In genomic region chr18:70358105-70358406, GRCh38 we compare ENCODE assay signal across 8 cellular contexts.
A peak's percentile ranks its signal among the peaks of the same experiment; 100 is the strongest.
DNase-seq lines count a peak whose midpoint lies in the region; ATAC-seq and TF ChIP-seq lines count a peak whose summit lies in the region.
"Not testable (repeated sequence)": the region's sequence is repeated elsewhere in the genome, so short reads cannot be mapped to it uniquely, and the experiment has no call there.

No MANE protein-coding gene starts in this region.

- H3K27ac ChIP-seq in PC-3 (ENCODE audit: low read length), result peak overlapping the region; percentile 99
- H3K27ac ChIP-seq in mammary epithelial cell (ENCODE audit: insufficient read depth, low read depth, low read length), result peak overlapping the region; percentile 97

- H3K4me1 ChIP-seq in PC-3 (ENCODE audit: insufficient read depth, low read length) (peaks cover 47% of the 10 kb centered on the region), mammary epithelial cell (ENCODE audit: insufficient read depth, low read length) (peaks cover 20% of the 10 kb centered on the region)

- 27% methylated on average over 3 of the region's 5 CpGs for WGBS in mammary epithelial cell (ENCODE audit: low coverage, missing lambda C conversion rate)

- peaks cover 13% of the 10 kb centered on the region for H3K9me3 ChIP-seq in PC-3 (ENCODE audit: low read length)
- not testable (repeated sequence) for H3K9me3 ChIP-seq in mammary epithelial cell (replicated peaks; ENCODE audit: insufficient read depth, low read length)

- peaks cover 11% of the 10 kb centered on the region for H3F3A ChIP-seq in PC-3 (ENCODE audit: low read length, unreplicated experiment)

- not testable (repeated sequence) for H2AFZ ChIP-seq in PC-3 (ENCODE audit: low read length); mammary epithelial cell (ENCODE audit: low read depth, low read length)

- intact Hi-C loops in PC-3 (cut with micrococcal nuclease), result loop anchor here (5.0 kb wide), 1 partner anchor 56 kb away; no protein-coding TSS in a partner anchor
- intact Hi-C loops in mammary epithelial cell (cut with micrococcal nuclease), result loop anchor here (1.0 to 2.0 kb wide), 3 partner anchors 24 to 153 kb away; partner anchors contain the start of gene RTTN

- TF ChIP-seq CTCF in PC-3 (conservative IDR thresholded peaks at IDR 0.05; ENCODE audit: low read depth, low read length); mammary epithelial cell (conservative IDR thresholded peaks at IDR 0.05 in 1 of 2, IDR thresholded peaks at IDR 0.05 in 1 of 2; ENCODE audit: extremely low read depth in 1 of 2, insufficient read depth in 1 of 2, low read depth in 1 of 2, low read length in 2 of 2): not testable (repeated sequence)

- not testable (repeated sequence) for H3K9me2 ChIP-seq in PC-3 (replicated peaks; ENCODE audit: low read length)

- H3K79me2 ChIP-seq in PC-3 (ENCODE audit: low read length); mammary epithelial cell (ENCODE audit: insufficient read depth, low read length): not testable (repeated sequence)

- dilution Hi-C loops in mammary epithelial cell (cut with HindIII; ENCODE audit: low sequenced_read_pairs), result loop anchor here (5.0 kb wide), 1 partner anchor 71 kb away; the partner anchor contains the start of gene SOCS6

- peaks cover 17% of the 10 kb centered on the region for H3K36me3 ChIP-seq in PC-3 (ENCODE audit: low read depth, low read length)
- H3K36me3 ChIP-seq in mammary epithelial cell (ENCODE audit: insufficient read depth, low read length), result not testable (repeated sequence)

- CTCF ChIA-PET in PC-3 (lab: Charles Lee), result interaction anchor here (0.6 kb wide), 1 partner anchor 64 kb away, joined by 3 read pairs; no protein-coding TSS in a partner anchor
- CTCF ChIA-PET in mammary epithelial cell (lab: Charles Lee; ENCODE audit: low non-redundant PET), result interaction anchor here (1.0 kb wide), 1 partner anchor 163 kb away, joined by 3 read pairs; no protein-coding TSS in a partner anchor

- not testable (repeated sequence) for BruUV-seq in PC-3 (replicated peaks; lab: Mats Ljungman, UMichigan); mammary epithelial cell (replicated peaks; lab: Mats Ljungman, UMichigan)

- H3K4me2 ChIP-seq in PC-3 (ENCODE audit: low read length) (peak overlapping the region; percentile 67), mammary epithelial cell (ENCODE audit: insufficient read depth, low read depth, low read length) (peak overlapping the region; percentile 42)

- ATAC-seq in GM19351 (IDR thresholded peaks at IDR 0.05; ENCODE audit: unreplicated experiment), result peak; percentile 85
- ATAC-seq in HG02588 (IDR thresholded peaks at IDR 0.05; ENCODE audit: unreplicated experiment), result peak; percentile 80
- peak; percentile 83 for ATAC-seq in HG03378 (IDR thresholded peaks at IDR 0.05; ENCODE audit: unreplicated experiment)
- ATAC-seq in PC-3, result peak; percentile 37

- DNase-seq in ELR (ENCODE audit: low read depth) (peak; percentile 96), PC-3 (peak; percentile 92), mammary epithelial cell (peak; percentile 89), islet precursor cell (peak; percentile 76), stromal cell of bone marrow (ENCODE audit: low read depth) (peak; percentile 77)

- H4K20me1 ChIP-seq in PC-3 (ENCODE audit: low read length); mammary epithelial cell (ENCODE audit: insufficient read depth, low read length): not testable (repeated sequence)

- H3K4me3 ChIP-seq in PC-3 (ENCODE audit: low read length), result peak overlapping the region; percentile 12; the same call in 1 of the 2 replicates
- not testable (repeated sequence) for H3K4me3 ChIP-seq in mammary epithelial cell (replicated peaks in 1 of 3; ENCODE audit: insufficient read depth in 1 of 3, low read depth in 2 of 3, low read length in 3 of 3)

- in situ Hi-C loops in mammary epithelial cell (cut with MboI; ENCODE audit: low sequenced_read_pairs in 2 of 2), result not testable (repeated sequence)

- POLR2A ChIA-PET in PC-3 (lab: Charles Lee; ENCODE audit: unreplicated experiment), result not testable (repeated sequence)

- not testable (repeated sequence) for H3K27me3 ChIP-seq in PC-3 (ENCODE audit: low read length); mammary epithelial cell (ENCODE audit: insufficient read depth, low read length)

- peak overlapping the region; percentile 85 for H3K9ac ChIP-seq in PC-3 (ENCODE audit: low read length)
- peak overlapping the region; percentile 49 for H3K9ac ChIP-seq in mammary epithelial cell (ENCODE audit: insufficient read depth, low read length)
